ENCODE assay signal across 21 cellular contexts in the genomic region with DNA sequence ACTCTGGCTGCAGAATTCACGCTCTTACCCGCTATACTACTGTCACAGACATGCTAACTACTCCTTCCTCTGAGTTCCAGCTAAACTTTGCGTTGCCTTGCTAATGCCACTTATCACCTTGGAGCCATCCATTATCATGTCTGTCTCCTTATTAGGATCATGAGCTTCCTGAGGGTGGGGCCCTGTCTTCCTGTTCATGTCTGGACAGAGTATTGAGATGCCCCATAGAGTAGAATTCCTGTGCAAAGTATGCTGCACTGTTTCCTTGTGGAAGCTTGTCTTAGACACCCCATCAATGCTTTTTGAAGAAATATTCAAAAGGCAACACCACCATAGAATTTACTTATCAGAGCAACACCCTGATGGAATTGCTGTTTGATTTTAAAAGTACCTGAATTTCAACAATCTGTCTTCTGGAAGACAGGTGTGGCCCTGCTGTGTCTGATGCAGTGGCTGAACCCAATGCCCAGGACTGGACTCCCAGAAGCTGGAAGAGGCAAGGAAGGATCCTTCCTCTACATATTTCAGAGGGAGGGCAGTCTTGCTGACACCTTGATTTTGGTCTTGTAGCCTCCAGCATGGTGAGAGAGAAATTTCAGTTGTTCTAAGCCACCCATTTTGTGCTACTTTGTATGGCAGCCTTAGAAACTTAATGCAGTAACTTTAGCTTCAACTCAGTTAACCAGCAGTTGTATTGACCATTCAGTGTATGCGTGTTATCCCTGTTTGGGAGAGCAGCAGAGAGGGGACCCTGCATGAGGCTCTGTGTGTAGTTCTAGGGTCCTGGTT. TPM values are rescaled to one million over a fixed set of nuclear protein-coding genes. Genes with fewer than 3 reads are reported as not detected.
DNase-seq lines count a peak whose midpoint lies in the region; ATAC-seq and TF ChIP-seq lines count a peak whose summit lies in the region.
"Had no signal": no experiment of that assay in that cellular context is flagged by ENCODE, and none has a peak within 500 bp of the region (broad histone marks: within the 10 kb centered on the region; RNA-seq: fewer than 3 reads in every experiment).

No MANE protein-coding gene starts in this region.

- H3K9me3 Mint-ChIP-seq in activated CD8-positive, alpha-beta memory T cell treated with anti-CD3 and anti-CD28 coated beads, Interleukin-2, amount 10 ng/mL, durations not matched to agents 7 days and 5 days (ENCODE audit: low read depth): no peaks in the 10 kb centered on the region
- H3K9me3 Mint-ChIP-seq: activated CD4-positive, alpha-beta T cell treated with anti-CD3 and anti-CD28 coated beads, Interleukin-2, amount 10 ng/mL, durations not matched to agents 7 days and 5 days; CD4-positive, alpha-beta T cell; memory B cell; naive thymus-derived CD4-positive, alpha-beta T cell; T-helper 1 cell treated with Interleukin-12 subunit alpha and Interleukin-12 subunit beta and Interleukin-4 antibody, amounts not matched to agents 30 μg/mL and 1 μg/mL, for 36 hours had no signal

- H2AFZ ChIP-seq in hepatocyte: no peak overlapping the region

- H3K27me3 Mint-ChIP-seq in activated CD8-positive, alpha-beta memory T cell treated with anti-CD3 and anti-CD28 coated beads, Interleukin-2, amount 10 ng/mL, durations not matched to agents 7 days and 5 days: peaks cover 41% of the 10 kb centered on the region

- CTCF ChIA-PET in AG04450 (lab: Charles Lee): interaction anchor here (2.1 kb wide), 1 partner anchor 72 kb away, joined by 7 read pairs; no protein-coding TSS in a partner anchor
- CTCF ChIA-PET in HEK293 (lab: Yijun Ruan, JAX): interaction anchor here (0.6 to 1.8 kb wide), 7 partner anchors 9 to 466 kb away, joined by 3 to 10 read pairs (median 3); no protein-coding TSS in a partner anchor
- CTCF ChIA-PET in activated CD8-positive, alpha-beta memory T cell treated with anti-CD3 and anti-CD28 coated beads, Interleukin-2, amount 10 ng/mL, durations not matched to agents 7 days and 5 days (lab: Charles Lee): no interaction called here

- peak overlapping the region; percentile 11 for H3K9ac ChIP-seq in adipocyte (ENCODE audit: low read length)

- DNase-seq in AG04450 (ENCODE audit: low read depth, low spot score) (no peak), adipocyte (ENCODE audit: low read depth) (no peak), hepatocyte (ENCODE audit: low spot score) (no peak), LoVo (ENCODE audit: low spot score) (no peak)
- no peak for DNase-seq in activated CD8-positive, alpha-beta memory T cell treated with anti-CD3 and anti-CD28 coated beads, Interleukin-2, amount 50 U/mL, for 48 hours
- DNase-seq in activated CD8-positive, alpha-beta memory T cell treated with anti-CD3 and anti-CD28 coated beads, Interleukin-2, amount 10 ng/mL, durations not matched to agents 7 days and 5 days: no peak
- DNase-seq: activated CD4-positive, alpha-beta T cell treated with anti-CD3 and anti-CD28 coated beads, Interleukin-2, amount 10 ng/mL, durations not matched to agents 7 days and 5 days; activated effector memory CD4-positive, alpha-beta T cell treated with anti-CD3 and anti-CD28 coated beads, Interleukin-2, amount 50 U/mL, for 16 hours; CD4-positive, alpha-beta T cell; DMS79; naive thymus-derived CD4-positive, alpha-beta T cell; NCI-H1417; uterus had no signal

- H3K4me3 Mint-ChIP-seq in activated CD8-positive, alpha-beta memory T cell treated with anti-CD3 and anti-CD28 coated beads, Interleukin-2, amount 10 ng/mL, durations not matched to agents 7 days and 5 days: no peak overlapping the region
- H3K4me3 Mint-ChIP-seq: activated CD4-positive, alpha-beta T cell treated with anti-CD3 and anti-CD28 coated beads, Interleukin-2, amount 10 ng/mL, durations not matched to agents 7 days and 5 days; CD4-positive, alpha-beta T cell; memory B cell; naive thymus-derived CD4-positive, alpha-beta T cell; T-helper 1 cell treated with Interleukin-12 subunit alpha and Interleukin-12 subunit beta and Interleukin-4 antibody, amounts not matched to agents 30 μg/mL and 1 μg/mL, for 36 hours had no signal

- no peaks in the 10 kb centered on the region for H3K9me2 ChIP-seq in hepatocyte (replicated peaks; ENCODE audit: insufficient read depth)

- H3K27me3 ChIP-seq in AG04450 (ENCODE audit: control insufficient read depth, insufficient read depth, low read length) (peaks cover 16% of the 10 kb centered on the region), adipocyte (replicated peaks; ENCODE audit: control insufficient read depth, insufficient read depth, low read length) (no peaks in the 10 kb centered on the region), hepatocyte (no peaks in the 10 kb centered on the region)
- H3K27me3 ChIP-seq: SJCRH30, uterus had no signal

- no peak for ATAC-seq in GM21390 (IDR thresholded peaks at IDR 0.05; ENCODE audit: unreplicated experiment)
- ATAC-seq in activated CD8-positive, alpha-beta memory T cell treated with anti-CD3 and anti-CD28 coated beads, Interleukin-2, amount 10 ng/mL, durations not matched to agents 7 days and 5 days: no peak
- ATAC-seq: gastroesophageal sphincter; naive thymus-derived CD4-positive, alpha-beta T cell had no signal

- WGBS in hepatocyte (ENCODE audit: low lambda C conversion rate, missing lambda C conversion rate): 91% methylated on average over 4 of the region's 4 CpGs

- H3K4me1 ChIP-seq in HEK293 (ENCODE audit: control insufficient read depth, insufficient read depth, low read length): peaks cover 12% of the 10 kb centered on the region
- H3K4me1 ChIP-seq in adipocyte (ENCODE audit: control insufficient read depth, insufficient read depth, low read length): peaks cover 14% of the 10 kb centered on the region
- H3K4me1 ChIP-seq in hepatocyte (ENCODE audit: insufficient read depth): peaks cover 11% of the 10 kb centered on the region
- H3K4me1 ChIP-seq: uterus had no signal

- H3K36me3 ChIP-seq in HEK293 (ENCODE audit: control insufficient read depth in 2 of 2, insufficient read depth in 1 of 2, low read length in 2 of 2): no peaks in the 10 kb centered on the region; a peak in 1 of 3 replicates
- H3K36me3 ChIP-seq in adipocyte (ENCODE audit: control insufficient read depth, insufficient read depth, low read length, severe bottlenecking): no peaks in the 10 kb centered on the region
- H3K36me3 ChIP-seq in hepatocyte (replicated peaks; ENCODE audit: insufficient read depth, low read depth): no peaks in the 10 kb centered on the region
- H3K36me3 ChIP-seq: adrenal gland, gastroesophageal sphincter, SJCRH30, suprapubic skin, uterus had no signal

- no peak overlapping the region for H3K27ac Mint-ChIP-seq in activated CD8-positive, alpha-beta memory T cell treated with anti-CD3 and anti-CD28 coated beads, Interleukin-2, amount 10 ng/mL, durations not matched to agents 7 days and 5 days
- H3K27ac Mint-ChIP-seq: activated CD4-positive, alpha-beta T cell treated with anti-CD3 and anti-CD28 coated beads, Interleukin-2, amount 10 ng/mL, durations not matched to agents 7 days and 5 days; CD4-positive, alpha-beta T cell; memory B cell; naive thymus-derived CD4-positive, alpha-beta T cell; T-helper 1 cell treated with Interleukin-12 subunit alpha and Interleukin-12 subunit beta and Interleukin-4 antibody, amounts not matched to agents 30 μg/mL and 1 μg/mL, for 36 hours had no signal

- H3K79me2 ChIP-seq in hepatocyte: peaks cover 22% of the 10 kb centered on the region

- H4K20me1 ChIP-seq in hepatocyte (ENCODE audit: insufficient read depth, poor library complexity, severe bottlenecking): no peaks in the 10 kb centered on the region

- H3K36me3 Mint-ChIP-seq in activated CD8-positive, alpha-beta memory T cell treated with anti-CD3 and anti-CD28 coated beads, Interleukin-2, amount 10 ng/mL, durations not matched to agents 7 days and 5 days: no peaks in the 10 kb centered on the region
- H3K36me3 Mint-ChIP-seq: memory B cell; naive thymus-derived CD4-positive, alpha-beta T cell had no signal

- H3K4me2 ChIP-seq in hepatocyte: no peak overlapping the region

- POLR2A ChIA-PET in AG04450 (lab: Yijun Ruan, JAX): interaction anchor here (1.0 to 1.1 kb wide), 2 partner anchors 68 to 114 kb away, joined by 4 to 5 read pairs; no protein-coding TSS in a partner anchor
- POLR2A ChIA-PET in HEK293 (lab: Yijun Ruan, JAX): interaction anchor here (0.6 to 1.3 kb wide), 4 partner anchors 14 to 73 kb away, joined by 3 to 4 read pairs (median 4); no protein-coding TSS in a partner anchor

- H3K9me3 ChIP-seq in AG04450 (ENCODE audit: control insufficient read depth, insufficient read depth, low read length) (peaks cover 7% of the 10 kb centered on the region; the same call in 1 of the 2 replicates), HEK293 (ENCODE audit: control insufficient read depth, insufficient read depth, low read depth, low read length) (no peaks in the 10 kb centered on the region), adipocyte (ENCODE audit: control insufficient read depth, low read length) (no peaks in the 10 kb centered on the region), hepatocyte (ENCODE audit: low read depth) (no peaks in the 10 kb centered on the region)
- H3K9me3 ChIP-seq: adrenal gland, gastroesophageal sphincter, SJCRH30, suprapubic skin, uterus had no signal

- no peak for TF ChIP-seq CTCF in AG04450 (IDR thresholded peaks at IDR 0.05; ENCODE audit: low read depth, low read length)
- TF ChIP-seq CTCF in HEK293 (tag by site-specific recombination; IDR thresholded peaks at IDR 0.05): no peak
- no peak for TF ChIP-seq CTCF in hepatocyte (IDR thresholded peaks at IDR 0.05; ENCODE audit: poor library complexity)

- H3K4me3 ChIP-seq in AG04450 (ENCODE audit: low read depth, low read length) (no peak overlapping the region), HEK293 (ENCODE audit: low read depth, low read length) (no peak overlapping the region), adipocyte (ENCODE audit: low read length) (peak overlapping the region; percentile 46), hepatocyte (no peak overlapping the region)
- H3K4me3 ChIP-seq: adrenal gland, gastroesophageal sphincter, SJCRH30, suprapubic skin, uterus had no signal

- peaks cover 14% of the 10 kb centered on the region for H3K4me1 Mint-ChIP-seq in activated CD8-positive, alpha-beta memory T cell treated with anti-CD3 and anti-CD28 coated beads, Interleukin-2, amount 10 ng/mL, durations not matched to agents 7 days and 5 days
- H3K4me1 Mint-ChIP-seq: memory B cell had no signal

- H3K27ac ChIP-seq in AG04450 (ENCODE audit: low read depth, low read length) (peak overlapping the region; percentile 43), HEK293 (ENCODE audit: extremely low read depth, low read depth, low read length) (peak overlapping the region; percentile 51), hepatocyte (peak overlapping the region; percentile 82)
- H3K27ac ChIP-seq: adrenal gland, gastroesophageal sphincter, SJCRH30, suprapubic skin, uterus had no signal

RNA-seq across cellular contexts. Expression of a gene that starts 5.6 kb away (rescaled TPM):
- polyA plus RNA-seq in AG04450 (2011; rRNA removed) (0.20 and 0.32 TPM in 2 replicates), hepatocyte (27.8 and 29.9 TPM in 2 replicates)
- 0.14 and 0.61 TPM in 2 replicates for polyA minus RNA-seq in AG04450 (2011; rRNA and poly(A)+ RNA removed)
- 52.1 and 63.3 TPM in 2 replicates for total RNA-seq in hepatocyte
- under 1 TPM in 1 of 2 experiments, not detected in 1; 0.23 TPM for total RNA-seq in activated CD8-positive, alpha-beta memory T cell treated with anti-CD3 and anti-CD28 coated beads, Interleukin-2, amount 10 ng/mL, durations not matched to agents 7 days and 5 days
- polyA plus RNA-seq: naive thymus-derived CD4-positive, alpha-beta T cell had no signal

RNA-seq across cellular contexts. Expression of a gene that starts 32.1 kb away (rescaled TPM):
- polyA plus RNA-seq in AG04450 (2011; rRNA removed) (0.12 and 0.15 TPM in 2 replicates), hepatocyte (7.7 and 8.9 TPM in 2 replicates)
- not detected in 2 replicates for polyA minus RNA-seq in AG04450 (2011; rRNA and poly(A)+ RNA removed)
- 12.1 and 17.4 TPM in 2 replicates for total RNA-seq in hepatocyte
- not detected for total RNA-seq in activated CD8-positive, alpha-beta memory T cell treated with anti-CD3 and anti-CD28 coated beads, Interleukin-2, amount 10 ng/mL, durations not matched to agents 7 days and 5 days

Comparison
In these comparisons a context has a peak if more than half of its experiments do, and no peak if none do; other contexts are left out.
1. RNA of a gene that starts 5.6 kb away (total RNA-seq): 52.1 to 63.3 TPM in hepatocyte; 0.23 TPM in activated CD8-positive, alpha-beta memory T cell treated with anti-CD3 and anti-CD28 coated beads, Interleukin-2, amount 10 ng/mL, durations not matched to agents 7 days and 5 days; every median in the first group is over 10 times any median in the second.
2. RNA of a gene that starts 32.1 kb away (total RNA-seq): 12.1 to 17.4 TPM in hepatocyte; not detected in activated CD8-positive, alpha-beta memory T cell treated with anti-CD3 and anti-CD28 coated beads, Interleukin-2, amount 10 ng/mL, durations not matched to agents 7 days and 5 days; every median in the first group is over 10 times any median in the second.
3. Peak in every context shown above with its lines, with median percentiles within 50 percentile points of each other: H3K27ac ChIP-seq.